In the genomic region with DNA sequence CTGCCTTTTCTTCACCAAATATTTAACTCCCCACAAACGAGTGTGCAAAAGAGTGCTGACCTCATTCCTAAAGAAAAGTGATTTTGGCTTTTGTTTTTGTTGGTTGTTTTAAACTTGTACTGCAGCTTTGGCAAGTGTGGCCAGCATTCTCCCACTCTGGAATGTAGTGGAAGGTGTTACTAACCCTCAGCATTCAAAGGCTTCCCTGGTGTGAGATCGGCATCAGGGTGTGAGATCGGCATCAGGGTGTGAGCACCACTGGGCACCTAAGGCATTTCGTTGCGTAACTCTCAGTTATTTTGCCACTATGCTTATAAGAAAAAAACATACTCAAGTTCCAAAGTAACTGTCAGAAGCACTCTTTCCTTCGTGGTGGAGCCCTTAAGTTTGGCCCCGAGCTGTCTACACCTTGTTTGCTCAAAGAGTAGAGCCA, we compare ENCODE assay signal across 8 cellular contexts. TPM values are rescaled to one million over a fixed set of nuclear protein-coding genes. Genes with fewer than 3 reads are reported as not detected.
A peak's percentile ranks its signal among the peaks of the same experiment; 100 is the strongest.
DNase-seq lines count a peak whose midpoint lies in the region; ATAC-seq and TF ChIP-seq lines count a peak whose summit lies in the region.

No MANE protein-coding gene starts in this region.

- peak overlapping the region; percentile 92 for H3K4me2 ChIP-seq in GM23248 (ENCODE audit: unreplicated experiment)

- H3K27me3 ChIP-seq in GM23248 (replicated peaks; ENCODE audit: insufficient read depth), result no peaks in the 10 kb centered on the region
- no peaks in the 10 kb centered on the region for H3K27me3 ChIP-seq in sigmoid colon

- no peak for TF ChIP-seq POLR2A in sigmoid colon (IDR thresholded peaks at IDR 0.05)

- H3F3A ChIP-seq in GM23248 (ENCODE audit: insufficient read depth), result peaks cover 28% of the 10 kb centered on the region; the same call in 1 of the 2 replicates

- H3K9me2 ChIP-seq in GM23248 (ENCODE audit: insufficient read depth), result no peaks in the 10 kb centered on the region

- CTCF ChIA-PET in T-cell (lab: Charles Lee), result no interaction called here

- WGBS in GM23248 (ENCODE audit: low coverage in 1 of 2, low lambda C conversion rate in 2 of 2, missing lambda C conversion rate in 2 of 2), 2 experiments, result 1 to 2% methylated on average over 7 of the region's 7 CpGs
- 35 to 41% methylated on average over 7 of the region's 7 CpGs for WGBS in sigmoid colon, 2 donors

- peak overlapping the region; percentile 95 for H3K4me3 ChIP-seq in GM23248
- peak overlapping the region; percentile 83 to 99 (median 93) for H3K4me3 ChIP-seq in sigmoid colon

- H3K4me1 Mint-ChIP-seq in T-cell (peaks cover 9 to 22% (median 16%) of the 10 kb centered on the region in 3 donors), glutamatergic neuron (ENCODE audit: low read depth, unreplicated experiment) (no peaks in the 10 kb centered on the region)

- intact Hi-C loops in sigmoid colon (cut with DNase I), result loop anchor here (5.0 kb wide), 3 partner anchors 362 to 597 kb away; partner anchors contain the start of genes GORASP2 and TLK1

- peaks cover 38 to 55% of the 10 kb centered on the region in 2 donors for H3K27me3 Mint-ChIP-seq in T-cell
- H3K27me3 Mint-ChIP-seq in glutamatergic neuron (ENCODE audit: unreplicated experiment), result peaks cover 11% of the 10 kb centered on the region

- no peaks in the 10 kb centered on the region for H3K9me3 ChIP-seq in GM23248 (ENCODE audit: low read depth)
- no peaks in the 10 kb centered on the region for H3K9me3 ChIP-seq in sigmoid colon

- TF ChIP-seq EP300 in sigmoid colon (IDR thresholded peaks at IDR 0.05), result no peak

- H3K27ac Mint-ChIP-seq in T-cell, result no peak overlapping the region
- H3K27ac Mint-ChIP-seq in glutamatergic neuron (ENCODE audit: unreplicated experiment), result no peak overlapping the region

- no peak for TF ChIP-seq CTCF in glutamatergic neuron (IDR thresholded peaks at IDR 0.05; ENCODE audit: partially characterized antibody, unreplicated experiment)
- TF ChIP-seq CTCF in sigmoid colon (IDR thresholded peaks at IDR 0.05), result no peak

- peaks cover 6% of the 10 kb centered on the region; the same call in 1 of the 2 replicates for H4K20me1 ChIP-seq in GM23248 (ENCODE audit: insufficient read depth)

- peak; percentile 80 for DNase-seq in GM23248
- DNase-seq in T-cell, result no peak
- DNase-seq in glutamatergic neuron, result no peak
- DNase-seq in sigmoid colon, result no peak
- DNase-seq in NCI-H82 (lab: John Stamatoyannopoulos, UW), result no peak
- DNase-seq in NCI-H524 (lab: John Stamatoyannopoulos, UW), result no peak

- H3K36me3 ChIP-seq in GM23248 (ENCODE audit: low read depth) (peaks cover 5% of the 10 kb centered on the region; the same call in 1 of the 2 replicates), sigmoid colon (no peaks in the 10 kb centered on the region)

- in situ Hi-C loops in GM23248 (cut with MboI), result no loop called here

- H3K4me3 Mint-ChIP-seq in T-cell (peak overlapping the region; percentile 39 to 79 (median 43)), glutamatergic neuron (ENCODE audit: unreplicated experiment) (peak overlapping the region; percentile 53)

- peak overlapping the region; percentile 94 for H3K9ac ChIP-seq in GM23248

- POLR2A ChIA-PET in T-cell (lab: Charles Lee), result no interaction called here

- peak overlapping the region; percentile 95 for H2AFZ ChIP-seq in GM23248

- no peaks in the 10 kb centered on the region for H3K36me3 Mint-ChIP-seq in T-cell
- no peaks in the 10 kb centered on the region for H3K36me3 Mint-ChIP-seq in glutamatergic neuron (ENCODE audit: unreplicated experiment)

- H3K9me3 Mint-ChIP-seq in T-cell, result no peaks in the 10 kb centered on the region
- peaks cover 4% of the 10 kb centered on the region for H3K9me3 Mint-ChIP-seq in glutamatergic neuron (ENCODE audit: unreplicated experiment)

- peaks cover 20% of the 10 kb centered on the region for H3K4me1 ChIP-seq in GM23248 (ENCODE audit: insufficient read depth)
- H3K4me1 ChIP-seq in sigmoid colon, result peaks cover 0 to 26% (median 21%) of the 10 kb centered on the region in 4 donors

- peaks cover 49% of the 10 kb centered on the region for H3K79me2 ChIP-seq in GM23248 (ENCODE audit: insufficient read depth)

- peak overlapping the region; percentile 94 for H3K27ac ChIP-seq in GM23248
- peak overlapping the region; percentile 93 to 98 (median 95) for H3K27ac ChIP-seq in sigmoid colon

- ATAC-seq in T-cell (replicated peaks in 1 of 4) (no peak), GM21576 (IDR thresholded peaks at IDR 0.05; ENCODE audit: unreplicated experiment) (no peak), GM18873 (IDR thresholded peaks at IDR 0.05; ENCODE audit: low FRiP score, unreplicated experiment) (no peak)

RNA-seq across cellular contexts. Expression of gene CYBRD1, which starts 1.7 kb away (rescaled TPM):
- total RNA-seq in GM23248 (2014; rRNA removed; shearing (Covaris generic)), result 222 and 248 TPM in 2 replicates
- polyA plus RNA-seq in GM23248 (2016; fragmentation: Nextera tagmentation; extraction: Ambion mirVana) (166 and 168 TPM in 2 replicates), sigmoid colon (10 to 100 TPM in 2 of 3 donors, 1 to 10 TPM in 1; 7.6 to 42.6 (median 26.5) TPM)
- total RNA-seq in T-cell (1 to 10 TPM in 3 of 5 donors, under 1 TPM in 2; 0.23 to 1.8 (median 1.0) TPM), glutamatergic neuron (ENCODE audit: unreplicated experiment) (0.54 TPM), sigmoid colon (100 to 1,000 TPM; 119 to 250 (median 197) TPM)

Comparison
In these comparisons a context has a peak if more than half of its experiments do, and no peak if none do; other contexts are left out.
1. RNA of gene CYBRD1, which starts 1.7 kb away (total RNA-seq): 222 to 248 TPM in GM23248 and 119 to 250 TPM in sigmoid colon; 0.23 to 1.8 TPM in T-cell and 0.54 TPM in glutamatergic neuron (single experiment); every median in the first group is over 10 times any median in the second.